8 cellular contexts compared by ENCODE assay signal in the genomic region with DNA sequence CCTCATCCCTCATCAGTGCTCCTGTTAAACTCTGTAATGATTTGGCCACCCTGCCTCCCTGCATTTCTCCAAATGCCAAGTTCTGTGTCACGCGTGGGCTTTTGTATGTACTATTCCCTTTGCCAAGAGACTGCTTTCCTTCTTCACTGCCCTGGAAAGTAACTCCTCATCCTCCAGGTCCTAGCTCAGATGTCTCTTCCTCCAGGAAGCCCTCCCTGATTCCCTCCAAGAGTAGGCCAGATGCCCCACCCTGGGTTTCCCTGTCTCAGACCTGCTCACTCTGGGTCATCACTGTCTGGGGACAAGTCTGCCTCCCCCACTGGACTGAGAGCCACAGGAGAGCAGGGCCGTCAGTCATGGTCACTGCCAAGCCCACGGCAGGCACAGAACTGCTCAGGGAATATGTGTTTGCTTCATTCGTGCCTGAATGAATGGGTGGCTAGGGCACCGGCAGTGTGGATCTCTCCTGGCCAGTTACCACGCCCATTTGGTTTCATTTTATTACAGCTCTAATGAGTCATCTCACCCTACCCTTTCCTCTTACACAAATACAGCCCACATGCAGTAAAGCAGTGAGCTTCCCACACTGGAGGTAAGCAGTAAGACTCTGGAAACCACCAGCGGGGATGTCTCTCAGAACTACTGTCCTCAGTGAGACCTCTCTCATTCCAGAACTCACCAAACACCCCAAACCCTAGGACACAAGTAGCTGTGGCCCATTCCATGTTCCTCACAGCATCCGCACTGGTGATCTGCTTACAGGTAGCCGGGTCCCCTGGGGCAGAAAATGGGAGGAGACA. TPM values are rescaled to one million over a fixed set of nuclear protein-coding genes. Genes with fewer than 3 reads are reported as not detected.
A peak's percentile ranks its signal among the peaks of the same experiment; 100 is the strongest.
DNase-seq lines count a peak whose midpoint lies in the region; ATAC-seq, FAIRE-seq and TF ChIP-seq lines count a peak whose summit lies in the region.

No MANE protein-coding gene starts in this region.

- TF ChIP-seq CTCF in keratinocyte (optimal IDR thresholded peaks at IDR 0.05 in 1 of 3, IDR thresholded peaks at IDR 0.05 in 1 of 3, conservative IDR thresholded peaks at IDR 0.05 in 1 of 3; ENCODE audit: extremely low read depth in 1 of 3, insufficient read depth in 2 of 3, low read length in 3 of 3) (no peak), stomach (IDR thresholded peaks at IDR 0.05) (no peak)

- no peaks in the 10 kb centered on the region for H3K9me1 ChIP-seq in keratinocyte (ENCODE audit: control insufficient read depth, extremely low read depth, insufficient read depth, low read length)

- H4K20me1 ChIP-seq in keratinocyte (ENCODE audit: control insufficient read depth, extremely low read depth, insufficient read depth, low read length), result no peaks in the 10 kb centered on the region

- dilution Hi-C loops in keratinocyte (cut with MboI; ENCODE audit: extremely low pct_ligation_motif_present, low sequenced_read_pairs), result no loop called here

- H3K9ac ChIP-seq in keratinocyte (ENCODE audit: control insufficient read depth, extremely low read depth, insufficient read depth, low read length), result peak overlapping the region; percentile 69

- WGBS in stomach, 5 donors, result 55 to 62% (median 61%) methylated on average over 10 of the region's 10 CpGs

- no peaks in the 10 kb centered on the region for H3K79me2 ChIP-seq in keratinocyte (ENCODE audit: control insufficient read depth, insufficient read depth, low read length)

- peak overlapping the region; percentile 53 for H3K4me3 Mint-ChIP-seq in activated naive CD8-positive, alpha-beta T cell

- FAIRE-seq in keratinocyte (lab: Jason Lieb, UNC), result peak; percentile 88

- H3K27ac Mint-ChIP-seq in activated naive CD8-positive, alpha-beta T cell, result peak overlapping the region; percentile 90

- no peak for TF ChIP-seq POLR2A in stomach (IDR thresholded peaks at IDR 0.05)

- H3K36me3 ChIP-seq in keratinocyte (ENCODE audit: control insufficient read depth in 2 of 2, extremely low read depth in 1 of 2, insufficient read depth in 2 of 2, low read length in 2 of 2) (peaks cover 25 to 39% of the 10 kb centered on the region in 2 experiments), stomach (peaks cover 41 to 91% (median 89%) of the 10 kb centered on the region in 4 donors)

- H3K27me3 Mint-ChIP-seq in activated naive CD8-positive, alpha-beta T cell, result no peaks in the 10 kb centered on the region

- H3K4me2 ChIP-seq in keratinocyte (ENCODE audit: control insufficient read depth, extremely low read depth, insufficient read depth, low read depth, low read length), result peak overlapping the region; percentile 80

- H3K9me3 Mint-ChIP-seq in activated naive CD8-positive, alpha-beta T cell (ENCODE audit: low read depth), result no peaks in the 10 kb centered on the region

- H3K36me3 Mint-ChIP-seq in activated naive CD8-positive, alpha-beta T cell, result peaks cover 21% of the 10 kb centered on the region

- H3K9me3 ChIP-seq in keratinocyte (ENCODE audit: control insufficient read depth, low read depth, low read length), result no peaks in the 10 kb centered on the region
- H3K9me3 ChIP-seq in stomach, result no peaks in the 10 kb centered on the region

- peaks cover 10% of the 10 kb centered on the region for H3K4me1 Mint-ChIP-seq in activated naive CD8-positive, alpha-beta T cell (ENCODE audit: low read depth)

- intact Hi-C loops in stomach (cut with DNase I; ENCODE audit: low total_unique reads), result no loop called here

- H3K4me3 ChIP-seq in keratinocyte (ENCODE audit: control insufficient read depth in 2 of 3, extremely low read depth in 1 of 3, insufficient read depth in 2 of 3, low read depth in 1 of 3, low read length in 3 of 3) (peak overlapping the region in 2 of 3 experiments; percentile 10 to 21), stomach (no peak overlapping the region)

- peak overlapping the region; percentile 50 for H2AFZ ChIP-seq in keratinocyte (ENCODE audit: control insufficient read depth, low read length)

- H3K4me1 ChIP-seq in keratinocyte (ENCODE audit: control insufficient read depth, extremely low read depth, insufficient read depth, low read length) (peaks cover 23% of the 10 kb centered on the region), stomach (peaks cover 8 to 31% (median 15%) of the 10 kb centered on the region in 4 donors)

- H3K27ac ChIP-seq in keratinocyte (ENCODE audit: control insufficient read depth, insufficient read depth, low read length) (peak overlapping the region; percentile 96), stomach (peak overlapping the region; percentile 48 to 76 (median 70))

- no peak for TF ChIP-seq EP300 in stomach (IDR thresholded peaks at IDR 0.05)

- ATAC-seq in HG03025 (IDR thresholded peaks at IDR 0.05; ENCODE audit: low FRiP score, unreplicated experiment), result no peak

- H3K27me3 ChIP-seq in keratinocyte (ENCODE audit: control insufficient read depth, extremely low read depth, insufficient read depth, low read length), result no peaks in the 10 kb centered on the region
- no peaks in the 10 kb centered on the region for H3K27me3 ChIP-seq in stomach

- DNase-seq in activated gamma-delta T cell treated with anti-CD3 and anti-CD28 coated beads, Interleukin-2, amount 50 U/mL, for 16 hours (ENCODE audit: low read depth), result peak; percentile 7
- DNase-seq in activated gamma-delta T cell treated with Interleukin-2 at 50 U/mL for 16 hours (no peak), M059J (ENCODE audit: low read depth) (peak; percentile 96), keratinocyte (ENCODE audit: low read depth, low spot score) (peak; percentile 74), stomach (peak; percentile 31), SK-N-DZ (ENCODE audit: low spot score) (no peak)

RNA-seq across cellular contexts. Expression of a gene that starts 12.1 kb away (rescaled TPM):
- total RNA-seq in M059J (2014; rRNA removed; shearing (Covaris generic)), result 0.02 TPM in 1 of 2 replicates, not detected in the other
- polyA plus RNA-seq in keratinocyte (0.13 to 0.14 TPM in 2 of 3 replicates, not detected in the other), stomach (1 to 10 TPM in 2 of 3 donors, under 1 TPM in 1; 0.60 to 3.2 (median 2.9) TPM)
- polyA plus RNA-seq in keratinocyte (2011; ENCODE audit: low read depth), result not detected
- 0.03 TPM in 1 of 2 replicates, not detected in the other for polyA plus RNA-seq in keratinocyte (2011; cell fraction: cytosol; rRNA removed)
- 0.40 TPM in 1 of 2 replicates, not detected in the other for polyA plus RNA-seq in keratinocyte (2011; cell fraction: nucleus; rRNA removed)
- polyA plus RNA-seq in keratinocyte (2012; ENCODE audit: low replicate concordance), result 0.04 TPM in 1 of 2 replicates, not detected in the other
- polyA minus RNA-seq in keratinocyte, result 0.07 TPM in 1 of 3 replicates, not detected in the others
- polyA minus RNA-seq in keratinocyte (2011; cell fraction: cytosol; rRNA and poly(A)+ RNA removed), result not detected
- not detected in 2 replicates for polyA minus RNA-seq in keratinocyte (2011; cell fraction: nucleus; rRNA and poly(A)+ RNA removed)
- 1 to 10 TPM; 1.3 to 5.8 (median 2.0) TPM for total RNA-seq in stomach
- polyA plus RNA-seq in SK-N-DZ (2014; cell fraction: cytosol; rRNA removed), result 1.3 and 1.7 TPM in 2 replicates
- 0.62 and 1.2 TPM in 2 replicates for polyA plus RNA-seq in SK-N-DZ (2014; cell fraction: nucleus; rRNA removed)

RNA-seq across cellular contexts. Expression of a gene that starts 25.1 kb away (rescaled TPM):
- total RNA-seq in M059J (2014; rRNA removed; shearing (Covaris generic)), result 8.9 and 12.7 TPM in 2 replicates
- polyA plus RNA-seq in keratinocyte, result 35.4 to 43.4 TPM (median 41.8 TPM) in 3 replicates
- 28.3 TPM for polyA plus RNA-seq in keratinocyte (2011; ENCODE audit: low read depth)
- 29.3 and 42.9 TPM in 2 replicates for polyA plus RNA-seq in keratinocyte (2011; cell fraction: cytosol; rRNA removed)
- 134 and 138 TPM in 2 replicates for polyA plus RNA-seq in keratinocyte (2011; cell fraction: nucleus; rRNA removed)
- 65.7 and 69.9 TPM in 2 replicates for polyA plus RNA-seq in keratinocyte (2012; ENCODE audit: low replicate concordance)
- 48.2 to 87.1 TPM (median 56.6 TPM) in 3 replicates for polyA minus RNA-seq in keratinocyte
- polyA minus RNA-seq in keratinocyte (2011; cell fraction: cytosol; rRNA and poly(A)+ RNA removed), result 85.9 TPM
- 38.8 and 46.1 TPM in 2 replicates for polyA minus RNA-seq in keratinocyte (2011; cell fraction: nucleus; rRNA and poly(A)+ RNA removed)
- total RNA-seq in stomach, result 100 to 1,000 TPM in 2 of 5 donors, 10 to 100 TPM in 3; 17.8 to 387 (median 33.8) TPM
- polyA plus RNA-seq in stomach, result 10 to 100 TPM; 28.6 to 53.0 (median 31.8) TPM
- 13.8 and 15.8 TPM in 2 replicates for polyA plus RNA-seq in SK-N-DZ (2014; cell fraction: cytosol; rRNA removed)
- 74.0 and 82.6 TPM in 2 replicates for polyA plus RNA-seq in SK-N-DZ (2014; cell fraction: nucleus; rRNA removed)

RNA-seq across cellular contexts. Expression of a gene that starts 29.5 kb away (rescaled TPM):
- 8.7 and 20.2 TPM in 2 replicates for total RNA-seq in M059J (2014; rRNA removed; shearing (Covaris generic))
- polyA plus RNA-seq in keratinocyte (11.9 to 16.5 TPM (median 16.5 TPM) in 3 replicates), stomach (1 to 10 TPM; 2.9 to 5.5 (median 4.9) TPM)
- polyA plus RNA-seq in keratinocyte (2011; ENCODE audit: low read depth), result 1.5 TPM
- polyA plus RNA-seq in keratinocyte (2011; cell fraction: cytosol; rRNA removed), result 17.6 and 18.3 TPM in 2 replicates
- 16.5 and 23.5 TPM in 2 replicates for polyA plus RNA-seq in keratinocyte (2011; cell fraction: nucleus; rRNA removed)
- 5.5 and 11.4 TPM in 2 replicates for polyA plus RNA-seq in keratinocyte (2012; ENCODE audit: low replicate concordance)
- 14.4 to 24.5 TPM (median 20.5 TPM) in 3 replicates for polyA minus RNA-seq in keratinocyte
- 9.2 TPM for polyA minus RNA-seq in keratinocyte (2011; cell fraction: cytosol; rRNA and poly(A)+ RNA removed)
- polyA minus RNA-seq in keratinocyte (2011; cell fraction: nucleus; rRNA and poly(A)+ RNA removed), result 5.6 and 10.1 TPM in 2 replicates
- 10 to 100 TPM in 1 of 5 donors, 1 to 10 TPM in 3, under 1 TPM in 1; under 0.01 to 27.5 (median 3.7) TPM for total RNA-seq in stomach
- polyA plus RNA-seq in SK-N-DZ (2014; cell fraction: cytosol; rRNA removed), result 5.4 and 8.4 TPM in 2 replicates
- 1.9 and 4.6 TPM in 2 replicates for polyA plus RNA-seq in SK-N-DZ (2014; cell fraction: nucleus; rRNA removed)

RNA-seq across cellular contexts. Expression of a gene that starts 53.9 kb away (rescaled TPM):
- total RNA-seq in M059J (2014; rRNA removed; shearing (Covaris generic)), result 0.02 and 0.32 TPM in 2 replicates
- polyA plus RNA-seq in keratinocyte, result 0.97 to 2.2 TPM (median 1.4 TPM) in 3 replicates
- polyA plus RNA-seq in keratinocyte (2011; ENCODE audit: low read depth), result 2.6 TPM
- 0.13 and 0.23 TPM in 2 replicates for polyA plus RNA-seq in keratinocyte (2011; cell fraction: cytosol; rRNA removed)
- 5.9 and 9.2 TPM in 2 replicates for polyA plus RNA-seq in keratinocyte (2011; cell fraction: nucleus; rRNA removed)
- 1.0 and 5.6 TPM in 2 replicates for polyA plus RNA-seq in keratinocyte (2012; ENCODE audit: low replicate concordance)
- 1.0 to 3.0 TPM in 2 of 3 replicates, not detected in the other for polyA minus RNA-seq in keratinocyte
- polyA minus RNA-seq in keratinocyte (2011; cell fraction: cytosol; rRNA and poly(A)+ RNA removed), result not detected
- 2.3 and 4.0 TPM in 2 replicates for polyA minus RNA-seq in keratinocyte (2011; cell fraction: nucleus; rRNA and poly(A)+ RNA removed)
- 10 to 100 TPM in 3 of 5 donors, 1 to 10 TPM in 2; 5.1 to 44.9 (median 11.9) TPM for total RNA-seq in stomach
- 1 to 10 TPM; 1.9 to 2.4 (median 2.1) TPM for polyA plus RNA-seq in stomach
- polyA plus RNA-seq in SK-N-DZ (2014; cell fraction: cytosol; rRNA removed), result 0.53 and 2.0 TPM in 2 replicates
- polyA plus RNA-seq in SK-N-DZ (2014; cell fraction: nucleus; rRNA removed), result 4.6 and 14.6 TPM in 2 replicates

Comparison
In these comparisons a context has a peak if more than half of its experiments do, and no peak if none do; other contexts are left out.
1. DNase-seq: peak in activated gamma-delta T cell treated with anti-CD3 and anti-CD28 coated beads, Interleukin-2, amount 50 U/mL, for 16 hours (single experiment), M059J (single experiment), keratinocyte (single experiment) and stomach (single experiment); none in activated gamma-delta T cell treated with Interleukin-2 at 50 U/mL for 16 hours (single experiment) and SK-N-DZ (single experiment).
2. H3K4me3 ChIP-seq: peak in keratinocyte (2 of 3); none in stomach (0 of 4).